ENCODE assay signal across 9 cellular contexts in genomic region chr4:183751081-183751480, GRCh38.
"Had no signal": no experiment of that assay in that cellular context is flagged by ENCODE, and none has a peak within 500 bp of the region (broad histone marks: within the 10 kb centered on the region; RNA-seq: fewer than 3 reads in every experiment).

No MANE protein-coding gene starts in this region.

- H3K4me3 ChIP-seq: GM23248, HAP-1 had no signal

- H3K36me3 ChIP-seq: HAP-1 had no signal

- DNase-seq: GM23248, GOT3, H7, HFFc6, KBM-7 had no signal

- H3K4me2 ChIP-seq: KMS-11 had no signal

- H3K27ac ChIP-seq: GM23248, KMS-11 had no signal

- H3K4me1 ChIP-seq: HAP-1 had no signal

- H2AFZ ChIP-seq: GM23248 had no signal

- ATAC-seq: HCT116, HepG2 had no signal
